In genomic region chr9:136665111-136665703, GRCh38 we compare ENCODE assay signal across 1 cellular context.
TF ChIP-seq lines count a peak whose summit lies in the region.

No MANE protein-coding gene starts in this region.

TF ChIP-seq in IMR-90, 13 proteins besides CTCF, POLR2A, EP300 and RAD21 (continued from another document):
- TF ChIP-seq FOS (IDR thresholded peaks at IDR 0.05; ENCODE audit: low read depth, low read length) = no peak
- no peak for TF ChIP-seq MXI1 (IDR thresholded peaks at IDR 0.05; ENCODE audit: borderline replicate concordance, low read depth, low read length)
- no peak for TF ChIP-seq CHD1 (IDR thresholded peaks at IDR 0.05; ENCODE audit: low read depth, low read length)
